ENCODE assay signal across 22 cellular contexts in the genomic region with DNA sequence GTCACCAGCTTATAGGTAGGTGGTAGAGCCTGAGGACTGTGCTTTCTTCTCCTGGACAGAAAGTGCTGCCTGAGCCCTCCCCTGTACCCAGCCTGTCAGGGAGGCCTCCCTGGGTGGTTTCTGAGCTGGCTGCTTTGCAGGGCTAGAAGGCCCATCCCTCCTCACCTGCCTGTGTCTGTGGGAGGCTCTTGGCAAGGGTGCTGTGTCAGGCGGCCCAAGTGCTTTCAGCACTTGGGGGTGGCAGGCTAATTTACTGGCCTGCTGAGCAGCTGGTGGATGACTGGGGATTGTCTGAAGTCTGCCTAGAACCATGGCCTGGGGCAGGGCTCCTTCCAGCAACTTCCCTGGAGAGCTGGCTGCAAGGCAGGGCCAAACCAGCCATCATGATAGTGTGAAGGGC.
DNase-seq lines count a peak whose midpoint lies in the region; ATAC-seq and TF ChIP-seq lines count a peak whose summit lies in the region.
"Had no signal": no experiment of that assay in that cellular context is flagged by ENCODE, and none has a peak within 500 bp of the region (broad histone marks: within the 10 kb centered on the region; RNA-seq: fewer than 3 reads in every experiment).

No MANE protein-coding gene starts in this region.

- H3K9me3 ChIP-seq in heart left ventricle (no peaks in the 10 kb centered on the region), psoas muscle (no peaks in the 10 kb centered on the region), mucosa of descending colon (no peaks in the 10 kb centered on the region)
- H3K9me3 ChIP-seq: gastroesophageal sphincter, upper lobe of left lung had no signal

- peak overlapping the region in 6 of 12 donors; percentile 30 to 88 (median 50) for H3K27ac ChIP-seq in heart left ventricle
- H3K27ac ChIP-seq in psoas muscle: no peak overlapping the region
- H3K27ac ChIP-seq: BLaER1 treated with 17β-estradiol and CSF1 and Interleukin-3, amounts not matched to agents 10 nM and 100 nM; cardiac muscle cell; gastroesophageal sphincter; upper lobe of left lung had no signal

- peak; percentile 57 for DNase-seq in DMS79 (lab: John Stamatoyannopoulos, UW)
- peak; percentile 38 for DNase-seq in NCI-H1105 treated with DMSO at 0.1 percent for 48 hours (lab: John Stamatoyannopoulos, UW)
- DNase-seq in heart left ventricle: peak; percentile 70 to 83 (median 71)
- no peak for DNase-seq in psoas muscle
- DNase-seq in mucosa of descending colon: no peak
- no peak for DNase-seq in CD1c-positive myeloid dendritic cell (ENCODE audit: extremely low spot score)
- DNase-seq: ACHN; activated CD4-positive, alpha-beta memory T cell treated with anti-CD3 and anti-CD28 coated beads, Interleukin-2, amount 10 ng/mL, durations not matched to agents 7 days and 5 days; aorta; HCEC 1CT; kidney; NCI-H1436; NCI-H82; SHP77; small intestine; stimulated activated CD4-positive, alpha-beta T cell treated with anti-CD3 and anti-CD28 coated beads, Interleukin-1b, Interleukin-23, amount 100 ng/mL, for 48 hours had no signal

- peak; percentile 66 to 86 (median 78) for ATAC-seq in heart left ventricle
- peak in 3 of 4 donors; percentile 57 to 69 (median 63) for ATAC-seq in psoas muscle
- no peak for ATAC-seq in HG03521 (IDR thresholded peaks at IDR 0.05; ENCODE audit: unreplicated experiment)
- no peak for ATAC-seq in mucosa of descending colon
- ATAC-seq: activated CD4-positive, CD25-positive, alpha-beta regulatory T cell treated with anti-CD3 and anti-CD28 coated beads, Interleukin-2, amount 50 U/mL, for 24 hours; gastroesophageal sphincter had no signal

- H3K4me3 ChIP-seq in heart left ventricle (no peak overlapping the region), psoas muscle (no peak overlapping the region), mucosa of descending colon (no peak overlapping the region)
- H3K4me3 ChIP-seq: BLaER1 treated with 17β-estradiol and CSF1 and Interleukin-3, amounts not matched to agents 10 nM and 100 nM; cardiac muscle cell; gastroesophageal sphincter; upper lobe of left lung had no signal

- H3K36me3 ChIP-seq in heart left ventricle (no peaks in the 10 kb centered on the region), psoas muscle (ENCODE audit: insufficient read depth in 1 of 2, low read depth in 1 of 2) (no peaks in the 10 kb centered on the region), mucosa of descending colon (ENCODE audit: low read depth) (no peaks in the 10 kb centered on the region)
- H3K36me3 ChIP-seq: BLaER1 treated with 17β-estradiol and CSF1 and Interleukin-3, amounts not matched to agents 10 nM and 100 nM; cardiac muscle cell; gastroesophageal sphincter; upper lobe of left lung had no signal

- TF ChIP-seq CTCF in heart left ventricle (IDR thresholded peaks at IDR 0.05): no peak
- no peak for TF ChIP-seq CTCF in psoas muscle (IDR thresholded peaks at IDR 0.05)
- TF ChIP-seq CTCF in mucosa of descending colon (IDR thresholded peaks at IDR 0.05): no peak

- intact Hi-C loops in heart left ventricle (cut with DNase I) (loop anchor here in 4 of 10 donors (5.0 to 10.0 kb wide), 3 partner anchors 99 to 141 kb away; a partner anchor contains a TSS), psoas muscle (cut with DNase I) (no loop called here), mucosa of descending colon (cut with DNase I, micrococcal nuclease) (no loop called here)

- no peak for TF ChIP-seq POLR2A in heart left ventricle (IDR thresholded peaks at IDR 0.05)

- H3K27me3 ChIP-seq in heart left ventricle: peaks cover 0 to 4% (median 0%) of the 10 kb centered on the region in 9 donors
- H3K27me3 ChIP-seq in psoas muscle (ENCODE audit: insufficient read depth in 3 of 3, low read length in 2 of 3): no peaks in the 10 kb centered on the region
- H3K27me3 ChIP-seq: BLaER1 treated with 17β-estradiol and CSF1 and Interleukin-3, amounts not matched to agents 10 nM and 100 nM; gastroesophageal sphincter; upper lobe of left lung had no signal

- H3K4me1 ChIP-seq in heart left ventricle (peaks cover 6 to 56% (median 28%) of the 10 kb centered on the region in 12 donors), psoas muscle (peaks cover 25% of the 10 kb centered on the region), mucosa of descending colon (ENCODE audit: low read depth) (no peaks in the 10 kb centered on the region)

- 56 to 63% methylated on average over 1 of the region's 1 CpG; no CpG with 5 or more reads in 2 of the 4 donors for WGBS in heart left ventricle, 4 donors
- WGBS in psoas muscle, 3 donors: 32 to 49% (median 33%) methylated on average over 1 of the region's 1 CpG

Comparison
In these comparisons a context has a peak if more than half of its experiments do, and no peak if none do; other contexts are left out.
1. DNase-seq: peak in DMS79 (single experiment), NCI-H1105 treated with DMSO at 0.1 percent for 48 hours (single experiment) and heart left ventricle (5 of 5); none in psoas muscle (0 of 2), mucosa of descending colon (0 of 3) and CD1c-positive myeloid dendritic cell (single experiment).
2. ATAC-seq: peak in heart left ventricle (4 of 4) and psoas muscle (3 of 4); none in HG03521 (single experiment) and mucosa of descending colon (single experiment).